Comparison of ENCODE assay signal across 24 cellular contexts in the genomic region with DNA sequence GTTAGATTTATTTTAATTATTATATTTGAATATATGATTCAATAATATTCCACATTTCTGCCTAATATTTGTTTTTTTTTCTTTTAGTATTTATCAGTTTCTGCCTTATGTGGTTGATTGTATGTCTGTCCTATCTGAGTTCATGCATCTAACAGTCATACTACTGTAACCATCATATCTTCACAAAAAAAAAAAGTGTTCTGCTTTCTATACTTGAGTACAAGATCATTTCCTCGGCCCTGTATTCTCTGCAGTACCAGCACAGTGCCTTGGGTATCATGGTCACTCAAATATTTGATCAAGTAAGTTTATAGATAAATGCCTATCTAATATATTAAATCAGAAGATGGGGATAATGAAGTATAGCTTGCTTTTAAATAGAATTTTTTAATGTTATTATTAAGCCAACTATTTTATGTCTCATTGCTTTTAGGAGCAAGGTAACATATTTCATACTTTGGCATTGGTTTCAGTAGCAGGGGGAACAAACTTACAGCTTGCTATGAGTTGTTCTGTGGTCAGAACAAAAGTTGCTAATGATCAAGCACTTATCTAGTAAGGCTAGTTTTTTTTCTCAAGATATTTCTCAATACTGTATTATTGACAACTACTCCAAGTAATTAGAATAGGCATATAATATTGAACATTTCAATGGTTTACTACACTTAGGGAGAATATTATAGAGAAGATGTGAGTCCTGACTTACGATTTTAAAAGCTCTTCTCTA.
"Had no signal": no experiment of that assay in that cellular context is flagged by ENCODE, and none has a peak within 500 bp of the region (broad histone marks: within the 10 kb centered on the region; RNA-seq: fewer than 3 reads in every experiment).

No MANE protein-coding gene starts in this region.

- H3K4me3 Mint-ChIP-seq: immature natural killer cell; naive thymus-derived CD4-positive, alpha-beta T cell; natural killer cell treated with Interleukin-12 subunit alpha and Interleukin-12 subunit beta and Interleukin-15 and Interleukin-18, amount 100 ng/mL, for 72 hours; stimulated activated memory B cell treated with anti-CD40 and anti-IgM and Interleukin-4, amounts not matched to agents 10 μg/mL and 1 μg/mL and 100 μg/mL, for 72 hours; stimulated activated naive CD8-positive, alpha-beta T cell treated with anti-CD3 and anti-CD28 coated beads, Interleukin-15, amount 100 ng/mL, for 72 hours; type B pancreatic cell had no signal

- H3K4me1 Mint-ChIP-seq: immature natural killer cell; stimulated activated memory B cell treated with anti-CD40 and anti-IgM and Interleukin-4, amounts not matched to agents 10 μg/mL and 1 μg/mL and 100 μg/mL, for 72 hours; stimulated activated naive CD8-positive, alpha-beta T cell treated with anti-CD3 and anti-CD28 coated beads, Interleukin-15, amount 100 ng/mL, for 72 hours had no signal

- H3K27me3 Mint-ChIP-seq: naive thymus-derived CD4-positive, alpha-beta T cell; natural killer cell treated with Interleukin-12 subunit alpha and Interleukin-12 subunit beta and Interleukin-15 and Interleukin-18, amount 100 ng/mL, for 72 hours; stimulated activated memory B cell treated with anti-CD40 and anti-IgM and Interleukin-4, amounts not matched to agents 10 μg/mL and 1 μg/mL and 100 μg/mL, for 72 hours; stimulated activated naive CD8-positive, alpha-beta T cell treated with anti-CD3 and anti-CD28 coated beads, Interleukin-15, amount 100 ng/mL, for 72 hours; type B pancreatic cell had no signal

- H3K9me3 Mint-ChIP-seq: stimulated activated memory B cell treated with anti-CD40 and anti-IgM and Interleukin-4, amounts not matched to agents 10 μg/mL and 1 μg/mL and 100 μg/mL, for 72 hours; type B pancreatic cell had no signal

- H3K27ac Mint-ChIP-seq: immature natural killer cell; natural killer cell treated with Interleukin-12 subunit alpha and Interleukin-12 subunit beta and Interleukin-15 and Interleukin-18, amount 100 ng/mL, for 72 hours; stimulated activated memory B cell treated with anti-CD40 and anti-IgM and Interleukin-4, amounts not matched to agents 10 μg/mL and 1 μg/mL and 100 μg/mL, for 72 hours; stimulated activated naive CD8-positive, alpha-beta T cell treated with anti-CD3 and anti-CD28 coated beads, Interleukin-15, amount 100 ng/mL, for 72 hours; type B pancreatic cell had no signal

- H3K36me3 Mint-ChIP-seq: immature natural killer cell; naive thymus-derived CD4-positive, alpha-beta T cell; natural killer cell treated with Interleukin-12 subunit alpha and Interleukin-12 subunit beta and Interleukin-15 and Interleukin-18, amount 100 ng/mL, for 72 hours; stimulated activated memory B cell treated with anti-CD40 and anti-IgM and Interleukin-4, amounts not matched to agents 10 μg/mL and 1 μg/mL and 100 μg/mL, for 72 hours; type B pancreatic cell had no signal

- DNase-seq: hypothalamus; immature natural killer cell; kidney; left colon; left lung; lower lobe of right lung; mammary epithelial cell; mesenchymal stem cell; midbrain; mucosa of descending colon; naive thymus-derived CD4-positive, alpha-beta T cell; pancreas; right lobe of liver; stimulated activated CD4-positive, alpha-beta T cell treated with anti-CD3 and anti-CD28 coated beads, Interleukin-1b, Interleukin-23, amount 100 ng/mL, for 48 hours; stimulated activated CD4-positive, alpha-beta T cell treated with anti-CD3 and anti-CD28 coated beads, Interleukin-2, amount 100 ng/mL, for 48 hours; stimulated activated CD4-positive, alpha-beta T cell treated with anti-CD3 and anti-CD28 coated beads, Interleukin-4, amount 100 ng/mL, for 4 hours; stimulated activated CD8-positive, alpha-beta memory T cell treated with anti-CD3 and anti-CD28 coated beads, Interleukin-4, amount 100 ng/mL, for 48 hours; stimulated activated naive CD4-positive, alpha-beta T cell treated with Interleukin-2 at 50 U/mL for 16 hours; stimulated activated naive CD8-positive, alpha-beta T cell treated with anti-CD3 and anti-CD28 coated beads, Interleukin-15, amount 100 ng/mL, for 72 hours; substantia nigra; uterus had no signal

- ATAC-seq: left colon; left lung; lower lobe of right lung; mucosa of descending colon; naive thymus-derived CD4-positive, alpha-beta T cell; natural killer cell treated with Interleukin-12 subunit alpha and Interleukin-12 subunit beta and Interleukin-15 and Interleukin-18, amount 100 ng/mL, for 72 hours; pancreas; right lobe of liver; stimulated activated memory B cell treated with anti-CD40 and anti-IgM and Interleukin-4, amounts not matched to agents 10 μg/mL and 1 μg/mL and 100 μg/mL, for 72 hours; stimulated activated naive CD8-positive, alpha-beta T cell treated with anti-CD3 and anti-CD28 coated beads, Interleukin-15, amount 100 ng/mL, for 72 hours had no signal
